Comparison of ENCODE assay signal across 1 cellular context in genomic region chr15:77420610-77421369, GRCh38.
TF ChIP-seq lines count a peak whose summit lies in the region.

Gene HMG20A, plus strand, starts transcription at chr15:77420888. Its CDS starts 37,520 bp downstream, at chr15:77458408.

TF ChIP-seq in H1, 55 proteins besides CTCF, POLR2A, EP300 and RAD21:
- TF ChIP-seq MAX (IDR thresholded peaks at IDR 0.05) (peak; percentile 32; the same call in 1 of the 2 replicates), SRF (IDR thresholded peaks at IDR 0.05; ENCODE audit: low read depth, low read length) (no peak), CREB1 (IDR thresholded peaks at IDR 0.05) (peak; percentile 78; the same call in 1 of the 2 replicates), FOSL1 (IDR thresholded peaks at IDR 0.05; ENCODE audit: insufficient read depth, low read depth, low read length) (no peak), GABPA (IDR thresholded peaks at IDR 0.05; ENCODE audit: borderline replicate concordance, insufficient read depth, low read length) (peak; percentile 54; the same call in 1 of the 2 replicates), BACH1 (IDR thresholded peaks at IDR 0.05; ENCODE audit: low read length) (peak; percentile 77), YY1 (IDR thresholded peaks at IDR 0.05; ENCODE audit: low read depth, low read length) (0 out of 2 replicates have a peak, but pooled peaks have one; percentile 11), SP4 (IDR thresholded peaks at IDR 0.05; ENCODE audit: low read length) (peak; percentile 43; the same call in 1 of the 2 replicates), TCF12 (IDR thresholded peaks at IDR 0.05; ENCODE audit: low read depth, low read length) (no peak), RXRA (IDR thresholded peaks at IDR 0.05; ENCODE audit: insufficient read depth, low read depth, low read length) (no peak), NRF1 (IDR thresholded peaks at IDR 0.05; ENCODE audit: low read depth, low read length) (no peak), SIX5 (IDR thresholded peaks at IDR 0.05; ENCODE audit: low read depth, low read length) (peak; percentile 78), SIRT6 (IDR thresholded peaks at IDR 0.05; ENCODE audit: low read length) (no peak), SUZ12 (IDR thresholded peaks at IDR 0.05; ENCODE audit: low read length) (0 out of 2 replicates have a peak, but pooled peaks have one; percentile 2), JUND (IDR thresholded peaks at IDR 0.05; ENCODE audit: low read length) (no peak), KDM5A (IDR thresholded peaks at IDR 0.05; ENCODE audit: low read length) (no peak; the same call in 1 of the 2 replicates), TAF7 (optimal IDR thresholded peaks at IDR 0.05; ENCODE audit: borderline replicate concordance, low read depth, low read length) (no peak), TEAD4 (IDR thresholded peaks at IDR 0.05; ENCODE audit: low read depth, low read length) (peak; percentile 2; the same call in 1 of the 2 replicates), PHF8 (conservative IDR thresholded peaks at IDR 0.05; ENCODE audit: low read depth, low read length) (peak; percentile 75), CEBPB (IDR thresholded peaks at IDR 0.05; ENCODE audit: low read depth, low read length) (peak; percentile 98), POU5F1 (IDR thresholded peaks at IDR 0.05; ENCODE audit: low read depth, low read length) (no peak), NANOG (IDR thresholded peaks at IDR 0.05; ENCODE audit: insufficient read depth, low read depth, low read length, poor library complexity, severe bottlenecking) (peak; percentile 17), EZH2 (IDR thresholded peaks at IDR 0.05; ENCODE audit: low read depth, low read length, severe bottlenecking) (no peak), RFX5 (IDR thresholded peaks at IDR 0.05; ENCODE audit: borderline replicate concordance, low read depth, low read length) (no peak), CHD1 (IDR thresholded peaks at IDR 0.05; ENCODE audit: low read depth, low read length) (no peak), BRCA1 (IDR thresholded peaks at IDR 0.05; ENCODE audit: low read depth, low read length) (no peak), KDM4A (IDR thresholded peaks at IDR 0.05; ENCODE audit: low read depth, low read length, severe bottlenecking) (peak; percentile 68), BCL11A (IDR thresholded peaks at IDR 0.05; ENCODE audit: low read depth in 2 of 2, low read length in 2 of 2) (no peak), CBX5 (IDR thresholded peaks at IDR 0.05; ENCODE audit: low read depth, low read length) (no peak), TBP (IDR thresholded peaks at IDR 0.05; ENCODE audit: low read depth, low read length) (peak; percentile 44; the same call in 1 of the 2 replicates), USF2 (IDR thresholded peaks at IDR 0.05; ENCODE audit: low read length) (no peak), SAP30 (IDR thresholded peaks at IDR 0.05; ENCODE audit: insufficient read depth, insufficient replicate concordance, low read length) (peak; percentile 60), ATF2 (IDR thresholded peaks at IDR 0.05; ENCODE audit: low read length) (no peak), GTF2F1 (IDR thresholded peaks at IDR 0.05; ENCODE audit: borderline replicate concordance, low read depth, low read length) (no peak), RBBP5 (IDR thresholded peaks at IDR 0.05; ENCODE audit: borderline replicate concordance, low read depth, low read length) (peak; percentile 48; the same call in 1 of the 2 replicates), ATF3 (IDR thresholded peaks at IDR 0.05; ENCODE audit: insufficient read depth, low read depth, low read length) (no peak), HDAC2 (IDR thresholded peaks at IDR 0.05; ENCODE audit: borderline replicate concordance in 1 of 2, low read depth in 2 of 2, low read length in 2 of 2) (no peak; a peak in 2 of 4 replicates), CHD2 (IDR thresholded peaks at IDR 0.05; ENCODE audit: low read length) (peak; percentile 85), RNF2 (IDR thresholded peaks at IDR 0.05; ENCODE audit: borderline replicate concordance, low read depth, low read length, missing control alignments, poor library complexity, severe bottlenecking) (no peak), E2F6 (IDR thresholded peaks at IDR 0.05) (no peak), MAFK (IDR thresholded peaks at IDR 0.05; ENCODE audit: low read depth, low read length) (no peak), KDM1A (IDR thresholded peaks at IDR 0.05; ENCODE audit: borderline replicate concordance, low read length) (no peak), TAF1 (IDR thresholded peaks at IDR 0.05; ENCODE audit: low read depth, low read length) (peak; percentile 77), CTBP2 (IDR thresholded peaks at IDR 0.05; ENCODE audit: borderline replicate concordance, insufficient read depth, insufficient read length, low read length) (no peak), SP2 (IDR thresholded peaks at IDR 0.05; ENCODE audit: low read length) (no peak), POLR2AphosphoS5 (IDR thresholded peaks at IDR 0.05; ENCODE audit: low read depth, low read length) (peak; percentile 69; the same call in 1 of the 2 replicates), ASH2L (IDR thresholded peaks at IDR 0.05; ENCODE audit: low read length) (peak; percentile 95), SIN3A (conservative IDR thresholded peaks at IDR 0.05 in 1 of 2, IDR thresholded peaks at IDR 0.05 in 1 of 2; ENCODE audit: low read depth in 1 of 2, low read length in 2 of 2) (peak; percentile 47 to 80; a peak in 2 of 4 replicates)
